ENCODE assay signal across 8 cellular contexts in the genomic region with DNA sequence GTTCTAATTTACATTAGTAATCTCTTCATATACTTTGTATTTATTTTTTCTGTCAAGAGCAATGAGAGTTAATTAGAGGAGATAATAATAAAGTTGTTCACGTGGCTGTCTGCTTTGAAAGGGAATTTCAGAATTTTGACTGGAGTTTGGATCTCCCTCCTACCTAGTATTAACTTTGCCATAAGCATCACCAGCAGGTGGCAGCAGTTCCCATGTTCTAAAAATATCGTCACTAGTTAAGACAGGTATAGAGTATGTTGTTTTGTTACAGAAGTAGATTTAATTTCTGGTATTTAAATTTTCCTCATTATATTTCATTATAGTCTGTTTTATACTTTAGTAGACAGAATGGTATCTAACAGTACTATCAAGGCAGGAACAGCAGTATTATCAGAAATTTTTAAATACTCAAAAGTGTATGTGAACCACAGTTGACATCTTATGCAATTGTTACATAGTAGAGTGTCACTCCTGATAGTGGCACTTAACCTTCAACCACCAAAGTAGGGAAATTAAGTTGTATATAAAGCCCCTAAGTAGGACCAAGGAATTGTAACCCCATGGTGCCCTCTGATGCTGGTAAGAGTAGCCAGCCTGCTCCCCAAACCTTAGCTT. TPM values are rescaled to one million over a fixed set of nuclear protein-coding genes. Genes with fewer than 3 reads are reported as not detected.
DNase-seq lines count a peak whose midpoint lies in the region; ATAC-seq, FAIRE-seq and TF ChIP-seq lines count a peak whose summit lies in the region.

No MANE protein-coding gene starts in this region.

- 11 to 19% methylated on average over 2 of the region's 2 CpGs for WGBS in lung, 2 donors

- peaks cover 18 to 63% of the 10 kb centered on the region in 2 experiments for H3K36me3 ChIP-seq in HEK293 (ENCODE audit: control insufficient read depth in 2 of 2, insufficient read depth in 1 of 2, low read length in 2 of 2)
- peaks cover 12 to 27% of the 10 kb centered on the region in 2 donors for H3K36me3 ChIP-seq in lung (ENCODE audit: control insufficient read depth in 2 of 2, insufficient read depth in 2 of 2, low read length in 2 of 2)

- CTCF ChIA-PET in HEK293 (lab: Yijun Ruan, JAX), result interaction anchor here (0.6 to 6.1 kb wide), 14 partner anchors 15 to 300 kb away, joined by 3 to 89 read pairs (median 5); a partner anchor contains a TSS

- H3K9me3 ChIP-seq in HEK293 (ENCODE audit: control insufficient read depth, insufficient read depth, low read depth, low read length) (no peaks in the 10 kb centered on the region), lung (ENCODE audit: control insufficient read depth in 2 of 2, insufficient read depth in 1 of 2, low read length in 1 of 2) (peaks cover 0 to 1% of the 10 kb centered on the region in 2 donors)

- no peak for DNase-seq in D721Med (ENCODE audit: insufficient read length, low spot score)
- peak; percentile 72 for DNase-seq in NCI-H460 (ENCODE audit: extremely low read depth, low read depth)
- peak; percentile 87 for DNase-seq in activated CD4-positive, alpha-beta T cell treated with anti-CD3 and anti-CD28 coated beads for 48 hours
- DNase-seq in dedifferentiated amniotic fluid mesenchymal stem cell (ENCODE audit: extremely low spot score), result peak; percentile 58
- DNase-seq in lung (ENCODE audit: low spot score), result peak; percentile 72
- peak; percentile 61 to 66 for DNase-seq in stimulated activated CD8-positive, alpha-beta memory T cell treated with anti-CD3 and anti-CD28 coated beads, Interleukin-4, amount 100 ng/mL, for 1 hour (ENCODE audit: low read depth in 2 of 2, low spot score in 1 of 2)
- no peak for DNase-seq in foreskin melanocyte

- H3K27me3 ChIP-seq in lung (ENCODE audit: control insufficient read depth, insufficient read depth), result no peaks in the 10 kb centered on the region

- H3K4me3 ChIP-seq in HEK293 (ENCODE audit: low read depth, low read length) (no peak overlapping the region), lung (no peak overlapping the region)

- peak; percentile 75 for TF ChIP-seq CTCF in D721Med (IDR thresholded peaks at IDR 0.05; ENCODE audit: insufficient read depth, missing control alignments)
- peak; percentile 49; the same call in 1 of the 2 replicates for TF ChIP-seq CTCF in HEK293 (tag by site-specific recombination; IDR thresholded peaks at IDR 0.05)
- TF ChIP-seq CTCF in lung (IDR thresholded peaks at IDR 0.05; ENCODE audit: control extremely low read depth, extremely low read depth), result peak; percentile 74

- ATAC-seq in lung (ENCODE audit: insufficient read depth, low FRiP score), result no peak

- H3K27ac ChIP-seq in HEK293 (ENCODE audit: extremely low read depth, low read depth, low read length), result no peak overlapping the region
- no peak overlapping the region for H3K27ac ChIP-seq in lung (ENCODE audit: low read depth in 1 of 2, low read length in 1 of 2)

- FAIRE-seq in D721Med (lab: Jason Lieb, UNC), result peak; percentile 88

- POLR2A ChIA-PET in HEK293 (lab: Yijun Ruan, JAX), result interaction anchor here (0.6 to 1.4 kb wide), 2 partner anchors 23 to 446 kb away, joined by 4 to 7 read pairs; no protein-coding TSS in a partner anchor

- H3K4me1 ChIP-seq in HEK293 (ENCODE audit: control insufficient read depth, insufficient read depth, low read length) (no peaks in the 10 kb centered on the region), lung (ENCODE audit: control insufficient read depth in 2 of 2, insufficient read depth in 2 of 2, low read length in 2 of 2) (no peaks in the 10 kb centered on the region)

TF ChIP-seq in HEK293, 187 proteins besides CTCF, POLR2A, EP300 and RAD21:
- 0 out of 2 replicates have a peak, but pooled peaks have one; percentile 22 for TF ChIP-seq ZNF660 (tag by site-specific recombination; IDR thresholded peaks at IDR 0.05)
- peak; percentile 59 for TF ChIP-seq ZNF654 (tag by site-specific recombination; IDR thresholded peaks at IDR 0.05; ENCODE audit: low read depth)
- TF ChIP-seq ZNF658 (tag by site-specific recombination; IDR thresholded peaks at IDR 0.05), result no peak

RNA-seq across cellular contexts. Expression of a gene that starts 20.4 kb away (rescaled TPM):
- 62.0 and 62.1 TPM in 2 replicates for total RNA-seq in NCI-H460 (2014; rRNA removed; shearing (Covaris generic))
- polyA plus RNA-seq in NCI-H460 (2014; cell fraction: nucleus; rRNA removed), result 46.8 and 54.3 TPM in 2 replicates
- 10 to 100 TPM; 30.2 to 32.4 TPM for total RNA-seq in lung
- polyA plus RNA-seq in lung, result 10 to 100 TPM; 23.3 to 51.4 TPM

RNA-seq across cellular contexts. Expression of a gene that starts 23.6 kb away (rescaled TPM):
- total RNA-seq in NCI-H460 (2014; rRNA removed; shearing (Covaris generic)), result 68.6 and 70.7 TPM in 2 replicates
- polyA plus RNA-seq in NCI-H460 (2014; cell fraction: nucleus; rRNA removed), result 26.2 and 30.9 TPM in 2 replicates
- total RNA-seq in lung, result 10 to 100 TPM; 53.3 to 66.0 TPM
- 10 to 100 TPM; 16.8 to 36.9 TPM for polyA plus RNA-seq in lung

RNA-seq across cellular contexts. Expression of a gene that starts 34.5 kb away (rescaled TPM):
- 0.05 and 0.09 TPM in 2 replicates for total RNA-seq in NCI-H460 (2014; rRNA removed; shearing (Covaris generic))
- polyA plus RNA-seq in NCI-H460 (2014; cell fraction: nucleus; rRNA removed), result 0.01 TPM in 1 of 2 replicates, not detected in the other
- 10 to 100 TPM; 17.0 to 34.2 TPM for total RNA-seq in lung
- polyA plus RNA-seq in lung, result 1 to 10 TPM; 3.9 to 5.6 TPM

Comparison
In these comparisons a context has a peak if more than half of its experiments do, and no peak if none do; other contexts are left out.
1. DNase-seq: peak in NCI-H460 (single experiment), activated CD4-positive, alpha-beta T cell treated with anti-CD3 and anti-CD28 coated beads for 48 hours (single experiment), dedifferentiated amniotic fluid mesenchymal stem cell (single experiment), lung (single experiment) and stimulated activated CD8-positive, alpha-beta memory T cell treated with anti-CD3 and anti-CD28 coated beads, Interleukin-4, amount 100 ng/mL, for 1 hour (2 of 2); none in D721Med (single experiment) and foreskin melanocyte (single experiment).
2. RNA of a gene that starts 34.5 kb away (total RNA-seq): 17.0 to 34.2 TPM in lung; 0.05 to 0.09 TPM in NCI-H460; every median in the first group is over 10 times any median in the second.
3. Peak in every context shown above with its lines, with median percentiles within 50 percentile points of each other: CTCF ChIP-seq.